Comparison of ENCODE assay signal across 1 cellular context in the genomic region with DNA sequence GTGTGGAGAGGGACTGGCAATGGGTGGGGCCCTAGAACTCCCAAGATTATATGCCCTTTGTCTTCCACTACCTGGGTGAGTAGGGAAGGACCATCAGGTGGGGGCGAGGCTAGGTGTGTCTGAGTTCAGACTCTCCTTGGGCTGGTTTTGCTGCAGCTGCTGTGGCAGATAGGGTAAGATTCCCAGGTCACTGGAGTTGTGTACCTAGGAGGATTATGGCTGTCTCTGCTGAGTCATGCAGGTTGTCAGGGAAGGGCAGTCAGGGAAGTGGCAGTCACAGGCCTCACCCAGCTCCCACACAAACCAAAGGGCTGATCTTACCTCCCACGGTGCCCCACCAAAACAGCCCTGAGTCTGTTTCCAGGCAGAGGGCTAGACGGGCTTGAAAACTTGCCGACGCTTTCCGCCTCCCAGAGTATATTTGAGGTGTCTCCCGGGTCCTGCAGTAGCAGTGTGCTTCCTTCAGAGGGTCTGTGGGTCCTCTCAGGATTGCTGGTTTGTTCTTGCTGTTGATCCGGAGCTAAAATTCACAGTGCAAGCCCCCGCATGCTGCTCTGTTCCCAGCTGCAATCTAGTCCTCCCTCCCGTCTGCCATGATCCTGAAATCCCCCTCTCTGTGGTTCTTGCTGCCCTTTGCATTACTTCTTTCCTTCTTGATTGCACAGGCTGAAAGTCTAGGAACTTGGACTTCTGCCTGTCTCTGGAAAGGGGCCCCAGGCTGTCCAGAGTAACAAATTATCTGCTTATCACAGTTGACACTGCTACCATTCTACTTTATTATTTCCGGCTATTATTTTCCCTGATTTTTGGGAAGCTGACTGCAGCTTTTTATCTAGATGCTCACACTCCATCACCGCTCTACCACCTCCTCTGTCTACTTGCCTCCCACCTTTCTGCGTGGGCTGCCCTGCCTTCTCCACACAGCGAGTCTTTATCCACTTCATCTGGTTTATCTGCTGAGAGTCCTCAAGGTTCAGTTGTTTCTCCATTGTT.
TF ChIP-seq lines count a peak whose summit lies in the region.

No MANE protein-coding gene starts in this region.

TF ChIP-seq in K562, 482 proteins besides CTCF, POLR2A, EP300 and RAD21 (continues in another document):
- TF ChIP-seq ZNF507 (tag; conservative IDR thresholded peaks at IDR 0.05) = no peak
- no peak for TF ChIP-seq ZNF212 (CRISPR knock-in tag; IDR thresholded peaks at IDR 0.05)
- no peak for TF ChIP-seq KLF10 (CRISPR knock-in tag; IDR thresholded peaks at IDR 0.05)
- TF ChIP-seq SNIP1 (IDR thresholded peaks at IDR 0.05; ENCODE audit: low read depth) = no peak
- TF ChIP-seq ETV5 (CRISPR knock-in tag; IDR thresholded peaks at IDR 0.05; ENCODE audit: low read depth) = no peak
- TF ChIP-seq, protein P1, sequence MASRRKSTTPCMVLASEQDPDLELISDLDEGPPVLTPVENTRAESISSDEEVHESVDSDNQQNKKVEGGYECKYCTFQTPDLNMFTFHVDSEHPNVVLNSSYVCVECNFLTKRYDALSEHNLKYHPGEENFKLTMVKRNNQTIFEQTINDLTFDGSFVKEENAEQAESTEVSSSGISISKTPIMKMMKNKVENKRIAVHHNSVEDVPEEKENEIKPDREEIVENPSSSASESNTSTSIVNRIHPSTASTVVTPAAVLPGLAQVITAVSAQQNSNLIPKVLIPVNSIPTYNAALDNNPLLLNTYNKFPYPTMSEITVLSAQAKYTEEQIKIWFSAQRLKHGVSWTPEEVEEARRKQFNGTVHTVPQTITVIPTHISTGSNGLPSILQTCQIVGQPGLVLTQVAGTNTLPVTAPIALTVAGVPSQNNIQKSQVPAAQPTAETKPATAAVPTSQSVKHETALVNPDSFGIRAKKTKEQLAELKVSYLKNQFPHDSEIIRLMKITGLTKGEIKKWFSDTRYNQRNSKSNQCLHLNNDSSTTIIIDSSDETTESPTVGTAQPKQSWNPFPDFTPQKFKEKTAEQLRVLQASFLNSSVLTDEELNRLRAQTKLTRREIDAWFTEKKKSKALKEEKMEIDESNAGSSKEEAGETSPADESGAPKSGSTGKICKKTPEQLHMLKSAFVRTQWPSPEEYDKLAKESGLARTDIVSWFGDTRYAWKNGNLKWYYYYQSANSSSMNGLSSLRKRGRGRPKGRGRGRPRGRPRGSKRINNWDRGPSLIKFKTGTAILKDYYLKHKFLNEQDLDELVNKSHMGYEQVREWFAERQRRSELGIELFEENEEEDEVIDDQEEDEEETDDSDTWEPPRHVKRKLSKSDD (conservative IDR thresholded peaks at IDR 0.05; ENCODE audit: low read length) = no peak
- TF ChIP-seq PHF8 (IDR thresholded peaks at IDR 0.05; ENCODE audit: borderline replicate concordance, low read length) = no peak
- peak; percentile 85 for TF ChIP-seq NFE2 (IDR thresholded peaks at IDR 0.05; ENCODE audit: low read depth)
- TF ChIP-seq RFX5 (IDR thresholded peaks at IDR 0.05; ENCODE audit: low read depth, low read length) = no peak
- TF ChIP-seq NR2F6 (CRISPR knock-in tag; IDR thresholded peaks at IDR 0.05) = no peak
- 0 out of 2 replicates have a peak, but pooled peaks have one; percentile 17 for TF ChIP-seq ETV1 (tag; conservative IDR thresholded peaks at IDR 0.05; ENCODE audit: low read depth)
- no peak for TF ChIP-seq SP1 (CRISPR knock-in tag; IDR thresholded peaks at IDR 0.05)
- no peak for TF ChIP-seq CBX1 (IDR thresholded peaks at IDR 0.05; ENCODE audit: low read depth)
- no peak for TF ChIP-seq ZNF239 (CRISPR knock-in tag; IDR thresholded peaks at IDR 0.05)
- TF ChIP-seq, protein P2, sequence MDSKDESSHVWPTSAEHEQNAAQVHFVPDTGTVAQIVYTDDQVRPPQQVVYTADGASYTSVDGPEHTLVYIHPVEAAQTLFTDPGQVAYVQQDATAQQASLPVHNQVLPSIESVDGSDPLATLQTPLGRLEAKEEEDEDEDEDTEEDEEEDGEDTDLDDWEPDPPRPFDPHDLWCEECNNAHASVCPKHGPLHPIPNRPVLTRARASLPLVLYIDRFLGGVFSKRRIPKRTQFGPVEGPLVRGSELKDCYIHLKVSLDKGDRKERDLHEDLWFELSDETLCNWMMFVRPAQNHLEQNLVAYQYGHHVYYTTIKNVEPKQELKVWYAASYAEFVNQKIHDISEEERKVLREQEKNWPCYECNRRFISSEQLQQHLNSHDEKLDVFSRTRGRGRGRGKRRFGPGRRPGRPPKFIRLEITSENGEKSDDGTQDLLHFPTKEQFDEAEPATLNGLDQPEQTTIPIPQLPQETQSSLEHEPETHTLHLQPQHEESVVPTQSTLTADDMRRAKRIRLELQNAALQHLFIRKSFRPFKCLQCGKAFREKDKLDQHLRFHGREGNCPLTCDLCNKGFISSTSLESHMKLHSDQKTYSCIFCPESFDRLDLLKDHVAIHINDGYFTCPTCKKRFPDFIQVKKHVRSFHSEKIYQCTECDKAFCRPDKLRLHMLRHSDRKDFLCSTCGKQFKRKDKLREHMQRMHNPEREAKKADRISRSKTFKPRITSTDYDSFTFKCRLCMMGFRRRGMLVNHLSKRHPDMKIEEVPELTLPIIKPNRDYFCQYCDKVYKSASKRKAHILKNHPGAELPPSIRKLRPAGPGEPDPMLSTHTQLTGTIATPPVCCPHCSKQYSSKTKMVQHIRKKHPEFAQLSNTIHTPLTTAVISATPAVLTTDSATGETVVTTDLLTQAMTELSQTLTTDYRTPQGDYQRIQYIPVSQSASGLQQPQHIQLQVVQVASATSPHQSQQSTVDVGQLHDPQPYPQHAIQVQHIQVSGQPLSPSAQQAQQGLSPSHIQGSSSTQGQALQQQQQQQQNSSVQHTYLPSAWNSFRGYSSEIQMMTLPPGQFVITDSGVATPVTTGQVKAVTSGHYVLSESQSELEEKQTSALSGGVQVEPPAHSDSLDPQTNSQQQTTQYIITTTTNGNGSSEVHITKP (IDR thresholded peaks at IDR 0.05; ENCODE audit: partially characterized antibody) = no peak
- TF ChIP-seq DACH1 (IDR thresholded peaks at IDR 0.05; ENCODE audit: partially characterized antibody) = no peak
- no peak for TF ChIP-seq MTA3 (IDR thresholded peaks at IDR 0.05; ENCODE audit: borderline replicate concordance)
- TF ChIP-seq POLR2B (IDR thresholded peaks at IDR 0.05; ENCODE audit: low read depth, partially characterized antibody) = no peak
- TF ChIP-seq MEIS2 (IDR thresholded peaks at IDR 0.05; ENCODE audit: partially characterized antibody) = peak; percentile 60
- TF ChIP-seq HDGF (IDR thresholded peaks at IDR 0.05) = no peak
- no peak for TF ChIP-seq PHB (CRISPR knock-in tag; IDR thresholded peaks at IDR 0.05)
- TF ChIP-seq ZNF785 (CRISPR knock-in tag; IDR thresholded peaks at IDR 0.05) = no peak
- TF ChIP-seq ARID1B (IDR thresholded peaks at IDR 0.05) = no peak
- TF ChIP-seq, protein P3, sequence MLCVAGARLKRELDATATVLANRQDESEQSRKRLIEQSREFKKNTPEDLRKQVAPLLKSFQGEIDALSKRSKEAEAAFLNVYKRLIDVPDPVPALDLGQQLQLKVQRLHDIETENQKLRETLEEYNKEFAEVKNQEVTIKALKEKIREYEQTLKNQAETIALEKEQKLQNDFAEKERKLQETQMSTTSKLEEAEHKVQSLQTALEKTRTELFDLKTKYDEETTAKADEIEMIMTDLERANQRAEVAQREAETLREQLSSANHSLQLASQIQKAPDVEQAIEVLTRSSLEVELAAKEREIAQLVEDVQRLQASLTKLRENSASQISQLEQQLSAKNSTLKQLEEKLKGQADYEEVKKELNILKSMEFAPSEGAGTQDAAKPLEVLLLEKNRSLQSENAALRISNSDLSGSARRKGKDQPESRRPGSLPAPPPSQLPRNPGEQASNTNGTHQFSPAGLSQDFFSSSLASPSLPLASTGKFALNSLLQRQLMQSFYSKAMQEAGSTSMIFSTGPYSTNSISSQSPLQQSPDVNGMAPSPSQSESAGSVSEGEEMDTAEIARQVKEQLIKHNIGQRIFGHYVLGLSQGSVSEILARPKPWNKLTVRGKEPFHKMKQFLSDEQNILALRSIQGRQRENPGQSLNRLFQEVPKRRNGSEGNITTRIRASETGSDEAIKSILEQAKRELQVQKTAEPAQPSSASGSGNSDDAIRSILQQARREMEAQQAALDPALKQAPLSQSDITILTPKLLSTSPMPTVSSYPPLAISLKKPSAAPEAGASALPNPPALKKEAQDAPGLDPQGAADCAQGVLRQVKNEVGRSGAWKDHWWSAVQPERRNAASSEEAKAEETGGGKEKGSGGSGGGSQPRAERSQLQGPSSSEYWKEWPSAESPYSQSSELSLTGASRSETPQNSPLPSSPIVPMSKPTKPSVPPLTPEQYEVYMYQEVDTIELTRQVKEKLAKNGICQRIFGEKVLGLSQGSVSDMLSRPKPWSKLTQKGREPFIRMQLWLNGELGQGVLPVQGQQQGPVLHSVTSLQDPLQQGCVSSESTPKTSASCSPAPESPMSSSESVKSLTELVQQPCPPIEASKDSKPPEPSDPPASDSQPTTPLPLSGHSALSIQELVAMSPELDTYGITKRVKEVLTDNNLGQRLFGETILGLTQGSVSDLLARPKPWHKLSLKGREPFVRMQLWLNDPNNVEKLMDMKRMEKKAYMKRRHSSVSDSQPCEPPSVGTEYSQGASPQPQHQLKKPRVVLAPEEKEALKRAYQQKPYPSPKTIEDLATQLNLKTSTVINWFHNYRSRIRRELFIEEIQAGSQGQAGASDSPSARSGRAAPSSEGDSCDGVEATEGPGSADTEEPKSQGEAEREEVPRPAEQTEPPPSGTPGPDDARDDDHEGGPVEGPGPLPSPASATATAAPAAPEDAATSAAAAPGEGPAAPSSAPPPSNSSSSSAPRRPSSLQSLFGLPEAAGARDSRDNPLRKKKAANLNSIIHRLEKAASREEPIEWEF (CRISPR knock-in tag; IDR thresholded peaks at IDR 0.05) = no peak
- TF ChIP-seq CHD1 (IDR thresholded peaks at IDR 0.05; ENCODE audit: low read length) = no peak
- TF ChIP-seq TEAD4 (IDR thresholded peaks at IDR 0.05; ENCODE audit: low read length) = peak; percentile 49; the same call in 1 of the 2 replicates
- no peak for TF ChIP-seq TEAD4 (CRISPR knock-in tag; IDR thresholded peaks at IDR 0.05; ENCODE audit: borderline replicate concordance)
- no peak for TF ChIP-seq NCOA6 (IDR thresholded peaks at IDR 0.05)
- no peak for TF ChIP-seq POLR2AphosphoS5 (IDR thresholded peaks at IDR 0.05; ENCODE audit: control insufficient read depth, insufficient read depth, low read depth, low read length)
- no peak for TF ChIP-seq SMAD2 (IDR thresholded peaks at IDR 0.05; ENCODE audit: low read depth, low read length)
- TF ChIP-seq MAFK (IDR thresholded peaks at IDR 0.05; ENCODE audit: low read length) = peak; percentile 14; the same call in 1 of the 2 replicates
- TF ChIP-seq TRIM28 (IDR thresholded peaks at IDR 0.05) = no peak
- TF ChIP-seq, protein P4, sequence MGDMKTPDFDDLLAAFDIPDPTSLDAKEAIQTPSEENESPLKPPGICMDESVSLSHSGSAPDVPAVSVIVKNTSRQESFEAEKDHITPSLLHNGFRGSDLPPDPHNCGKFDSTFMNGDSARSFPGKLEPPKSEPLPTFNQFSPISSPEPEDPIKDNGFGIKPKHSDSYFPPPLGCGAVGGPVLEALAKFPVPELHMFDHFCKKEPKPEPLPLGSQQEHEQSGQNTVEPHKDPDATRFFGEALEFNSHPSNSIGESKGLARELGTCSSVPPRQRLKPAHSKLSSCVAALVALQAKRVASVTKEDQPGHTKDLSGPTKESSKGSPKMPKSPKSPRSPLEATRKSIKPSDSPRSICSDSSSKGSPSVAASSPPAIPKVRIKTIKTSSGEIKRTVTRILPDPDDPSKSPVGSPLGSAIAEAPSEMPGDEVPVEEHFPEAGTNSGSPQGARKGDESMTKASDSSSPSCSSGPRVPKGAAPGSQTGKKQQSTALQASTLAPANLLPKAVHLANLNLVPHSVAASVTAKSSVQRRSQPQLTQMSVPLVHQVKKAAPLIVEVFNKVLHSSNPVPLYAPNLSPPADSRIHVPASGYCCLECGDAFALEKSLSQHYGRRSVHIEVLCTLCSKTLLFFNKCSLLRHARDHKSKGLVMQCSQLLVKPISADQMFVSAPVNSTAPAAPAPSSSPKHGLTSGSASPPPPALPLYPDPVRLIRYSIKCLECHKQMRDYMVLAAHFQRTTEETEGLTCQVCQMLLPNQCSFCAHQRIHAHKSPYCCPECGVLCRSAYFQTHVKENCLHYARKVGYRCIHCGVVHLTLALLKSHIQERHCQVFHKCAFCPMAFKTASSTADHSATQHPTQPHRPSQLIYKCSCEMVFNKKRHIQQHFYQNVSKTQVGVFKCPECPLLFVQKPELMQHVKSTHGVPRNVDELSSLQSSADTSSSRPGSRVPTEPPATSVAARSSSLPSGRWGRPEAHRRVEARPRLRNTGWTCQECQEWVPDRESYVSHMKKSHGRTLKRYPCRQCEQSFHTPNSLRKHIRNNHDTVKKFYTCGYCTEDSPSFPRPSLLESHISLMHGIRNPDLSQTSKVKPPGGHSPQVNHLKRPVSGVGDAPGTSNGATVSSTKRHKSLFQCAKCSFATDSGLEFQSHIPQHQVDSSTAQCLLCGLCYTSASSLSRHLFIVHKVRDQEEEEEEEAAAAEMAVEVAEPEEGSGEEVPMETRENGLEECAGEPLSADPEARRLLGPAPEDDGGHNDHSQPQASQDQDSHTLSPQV (IDR thresholded peaks at IDR 0.05) = no peak
- peak; percentile 69 for TF ChIP-seq C11orf30 (IDR thresholded peaks at IDR 0.05; ENCODE audit: low read depth)
- no peak for TF ChIP-seq KDM4B (IDR thresholded peaks at IDR 0.05; ENCODE audit: borderline replicate concordance in 2 of 2, low read depth in 1 of 2)
- TF ChIP-seq, protein P5, sequence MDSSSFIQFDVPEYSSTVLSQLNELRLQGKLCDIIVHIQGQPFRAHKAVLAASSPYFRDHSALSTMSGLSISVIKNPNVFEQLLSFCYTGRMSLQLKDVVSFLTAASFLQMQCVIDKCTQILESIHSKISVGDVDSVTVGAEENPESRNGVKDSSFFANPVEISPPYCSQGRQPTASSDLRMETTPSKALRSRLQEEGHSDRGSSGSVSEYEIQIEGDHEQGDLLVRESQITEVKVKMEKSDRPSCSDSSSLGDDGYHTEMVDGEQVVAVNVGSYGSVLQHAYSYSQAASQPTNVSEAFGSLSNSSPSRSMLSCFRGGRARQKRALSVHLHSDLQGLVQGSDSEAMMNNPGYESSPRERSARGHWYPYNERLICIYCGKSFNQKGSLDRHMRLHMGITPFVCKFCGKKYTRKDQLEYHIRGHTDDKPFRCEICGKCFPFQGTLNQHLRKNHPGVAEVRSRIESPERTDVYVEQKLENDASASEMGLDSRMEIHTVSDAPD (CRISPR knock-in tag; IDR thresholded peaks at IDR 0.05) = no peak
- TF ChIP-seq KLF16 (IDR thresholded peaks at IDR 0.05) = no peak
- no peak for TF ChIP-seq CBX3 (IDR thresholded peaks at IDR 0.05; ENCODE audit: borderline replicate concordance in 1 of 2, low read length in 2 of 2)
- TF ChIP-seq, protein P6, sequence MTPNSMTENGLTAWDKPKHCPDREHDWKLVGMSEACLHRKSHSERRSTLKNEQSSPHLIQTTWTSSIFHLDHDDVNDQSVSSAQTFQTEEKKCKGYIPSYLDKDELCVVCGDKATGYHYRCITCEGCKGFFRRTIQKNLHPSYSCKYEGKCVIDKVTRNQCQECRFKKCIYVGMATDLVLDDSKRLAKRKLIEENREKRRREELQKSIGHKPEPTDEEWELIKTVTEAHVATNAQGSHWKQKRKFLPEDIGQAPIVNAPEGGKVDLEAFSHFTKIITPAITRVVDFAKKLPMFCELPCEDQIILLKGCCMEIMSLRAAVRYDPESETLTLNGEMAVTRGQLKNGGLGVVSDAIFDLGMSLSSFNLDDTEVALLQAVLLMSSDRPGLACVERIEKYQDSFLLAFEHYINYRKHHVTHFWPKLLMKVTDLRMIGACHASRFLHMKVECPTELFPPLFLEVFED (CRISPR knock-in tag; conservative IDR thresholded peaks at IDR 0.05) = no peak
- TF ChIP-seq KHSRP (IDR thresholded peaks at IDR 0.05) = no peak
